ENCODE assay signal across 1 cellular context in genomic region chr1:75801480-75801879, GRCh38. TPM values are rescaled to one million over a fixed set of nuclear protein-coding genes. Genes with fewer than 3 reads are reported as not detected.
"Had no signal": no experiment of that assay in that cellular context is flagged by ENCODE, and none has a peak within 500 bp of the region (broad histone marks: within the 10 kb centered on the region; RNA-seq: fewer than 3 reads in every experiment).

No MANE protein-coding gene starts in this region.

RNA-seq across cellular contexts. Expression of gene MSH4, which starts 4.8 kb away (rescaled TPM):
- total RNA-seq: G401 had no signal
